ENCODE assay signal across 1 cellular context in the genomic region with DNA sequence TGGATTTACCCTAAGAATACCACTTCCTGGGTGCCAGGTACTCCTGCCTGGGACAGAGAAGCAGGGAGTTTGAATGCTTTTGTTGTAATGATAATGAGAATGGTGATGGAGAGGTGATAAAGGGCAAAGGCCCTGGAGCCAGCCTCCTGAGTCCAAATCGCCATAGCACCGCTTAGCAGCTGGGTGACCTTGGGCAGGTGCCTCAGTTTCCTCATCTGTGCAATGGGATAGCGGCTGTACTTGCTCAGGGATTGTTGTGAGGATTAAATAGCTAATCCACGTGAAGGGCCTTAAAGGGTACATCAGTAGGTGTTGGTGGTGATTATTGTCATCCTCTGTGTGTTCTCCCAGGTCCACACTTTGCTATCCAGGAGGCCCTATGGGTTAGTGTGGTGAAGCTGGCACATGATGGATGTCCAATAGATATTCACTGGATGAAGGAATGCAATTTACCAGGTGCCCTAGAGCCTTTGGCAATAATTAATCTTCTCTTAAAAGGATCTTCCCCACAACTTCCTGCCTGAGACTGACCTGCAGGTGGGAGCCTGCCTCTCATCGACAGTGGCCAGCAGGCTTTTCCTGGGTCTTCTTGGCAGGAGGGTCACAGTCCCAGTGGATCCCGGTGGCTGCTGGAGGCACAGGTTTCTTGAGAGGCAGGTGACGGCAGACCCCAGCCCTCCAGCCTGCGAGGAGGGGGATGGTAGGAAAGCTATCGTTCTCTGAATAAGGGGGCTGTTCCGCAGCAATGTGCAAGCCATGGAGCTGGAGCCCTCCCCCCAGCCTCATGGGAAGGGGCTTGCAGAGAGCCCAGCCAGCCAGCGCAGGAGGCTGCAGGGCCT.
TF ChIP-seq lines count a peak whose summit lies in the region.

No MANE protein-coding gene starts in this region.

TF ChIP-seq in H1, 55 proteins besides CTCF, POLR2A, EP300 and RAD21:
- TF ChIP-seq GABPA (IDR thresholded peaks at IDR 0.05; ENCODE audit: borderline replicate concordance, insufficient read depth, low read length) (no peak), TBP (IDR thresholded peaks at IDR 0.05; ENCODE audit: low read depth, low read length) (no peak), KDM1A (IDR thresholded peaks at IDR 0.05; ENCODE audit: borderline replicate concordance, low read length) (peak; percentile 68; the same call in 1 of the 2 replicates), JUN (IDR thresholded peaks at IDR 0.05; ENCODE audit: low read depth, low read length) (no peak)
TF ChIP-seq in H1: peak in this region for 1.
